8 cellular contexts compared by ENCODE assay signal in genomic region chr10:96229568-96230030, GRCh38. TPM values are rescaled to one million over a fixed set of nuclear protein-coding genes. Genes with fewer than 3 reads are reported as not detected.
DNase-seq lines count a peak whose midpoint lies in the region; ATAC-seq and TF ChIP-seq lines count a peak whose summit lies in the region.

No MANE protein-coding gene starts in this region.

- H3K4me3 ChIP-seq in DOHH2 (ENCODE audit: low read length): no peak overlapping the region
- H3K4me3 ChIP-seq in foreskin fibroblast (ENCODE audit: low read depth in 1 of 2, low read length in 2 of 2): no peak overlapping the region
- H3K4me3 ChIP-seq in thyroid gland (replicated peaks in 1 of 3): no peak overlapping the region

- H3F3A ChIP-seq in DOHH2 (ENCODE audit: control insufficient read depth, insufficient read depth): peaks cover 23% of the 10 kb centered on the region

- H3K27ac ChIP-seq in DOHH2 (ENCODE audit: low read depth, low read length): peak overlapping the region; percentile 60
- no peak overlapping the region for H3K27ac ChIP-seq in thyroid gland

- H3K27ac Mint-ChIP-seq in activated T-helper 17 cell treated with anti-CD3 and anti-CD28 coated beads, Interleukin-2, amount 50 U/mL, for 72 hours: no peak overlapping the region
- no peak overlapping the region for H3K27ac Mint-ChIP-seq in osteocyte (ENCODE audit: unreplicated experiment)

- H3K4me1 ChIP-seq in DOHH2 (ENCODE audit: control insufficient read depth, low read length) (peaks cover 44% of the 10 kb centered on the region), thyroid gland (no peaks in the 10 kb centered on the region)

- H3K9me3 ChIP-seq in DOHH2 (ENCODE audit: control insufficient read depth, insufficient read depth, low read length): no peaks in the 10 kb centered on the region
- H3K9me3 ChIP-seq in thyroid gland: no peaks in the 10 kb centered on the region

- H3K4me2 ChIP-seq in DOHH2 (ENCODE audit: low read length): no peak overlapping the region

- intact Hi-C loops in thyroid gland (cut with DNase I): loop anchor here (2.0 kb wide), 1 partner anchor 65 kb away; no protein-coding TSS in a partner anchor

- DNase-seq in RPMI7951 (ENCODE audit: low read depth) (peak; percentile 60), foreskin fibroblast (peak; percentile 42 to 71), osteocyte (ENCODE audit: extremely low spot score, unreplicated experiment) (no peak), thyroid gland (peak; percentile 82 to 86)

- ATAC-seq in HG03354 (IDR thresholded peaks at IDR 0.05; ENCODE audit: poor library complexity, severe bottlenecking, unreplicated experiment) (peak; percentile 50), HG03342 (IDR thresholded peaks at IDR 0.05; ENCODE audit: unreplicated experiment) (no peak)
- ATAC-seq in activated T-helper 17 cell treated with anti-CD3 and anti-CD28 coated beads, Interleukin-2, amount 50 U/mL, for 72 hours (replicated peaks): peak; percentile 74

- peaks cover 95% of the 10 kb centered on the region for H3K36me3 ChIP-seq in DOHH2 (ENCODE audit: control insufficient read depth, low read length)
- no peaks in the 10 kb centered on the region for H3K36me3 ChIP-seq in thyroid gland

- 3 to 9% methylated on average over 7 of the region's 7 CpGs for WGBS in thyroid gland, 2 donors

- no peaks in the 10 kb centered on the region for H3K9me3 Mint-ChIP-seq in activated T-helper 17 cell treated with anti-CD3 and anti-CD28 coated beads, Interleukin-2, amount 50 U/mL, for 72 hours
- no peaks in the 10 kb centered on the region for H3K9me3 Mint-ChIP-seq in osteocyte (ENCODE audit: unreplicated experiment)

- no peaks in the 10 kb centered on the region for H3K9me2 ChIP-seq in DOHH2 (replicated peaks; ENCODE audit: control insufficient read depth, low read length)

- H3K4me1 Mint-ChIP-seq in activated T-helper 17 cell treated with anti-CD3 and anti-CD28 coated beads, Interleukin-2, amount 50 U/mL, for 72 hours: no peaks in the 10 kb centered on the region
- H3K4me1 Mint-ChIP-seq in osteocyte (ENCODE audit: unreplicated experiment): no peaks in the 10 kb centered on the region

- TF ChIP-seq POLR2A in thyroid gland (IDR thresholded peaks at IDR 0.05): no peak

- H4K20me1 ChIP-seq in DOHH2 (ENCODE audit: control insufficient read depth, insufficient read depth, low read depth, low read length): no peaks in the 10 kb centered on the region

- H3K27me3 ChIP-seq in DOHH2 (ENCODE audit: control insufficient read depth, low read length) (no peaks in the 10 kb centered on the region), thyroid gland (no peaks in the 10 kb centered on the region)

- no peaks in the 10 kb centered on the region for H3K36me3 Mint-ChIP-seq in activated T-helper 17 cell treated with anti-CD3 and anti-CD28 coated beads, Interleukin-2, amount 50 U/mL, for 72 hours (ENCODE audit: low read depth)
- H3K36me3 Mint-ChIP-seq in osteocyte (ENCODE audit: unreplicated experiment): no peaks in the 10 kb centered on the region

- peaks cover 57% of the 10 kb centered on the region for H3K79me2 ChIP-seq in DOHH2 (ENCODE audit: control insufficient read depth, low read length)

- peak; percentile 100 for TF ChIP-seq CTCF in DOHH2 (IDR thresholded peaks at IDR 0.05; ENCODE audit: low read depth, low read length, poor library complexity, severe bottlenecking)
- TF ChIP-seq CTCF in foreskin fibroblast (IDR thresholded peaks at IDR 0.05; ENCODE audit: low read depth, low read length): peak; percentile 80
- TF ChIP-seq CTCF in osteocyte (IDR thresholded peaks at IDR 0.05): peak; percentile 57
- peak in 5 of 6 experiments; percentile 49 to 100 (median 91) for TF ChIP-seq CTCF in thyroid gland (IDR thresholded peaks at IDR 0.05)

- H3K4me3 Mint-ChIP-seq in activated T-helper 17 cell treated with anti-CD3 and anti-CD28 coated beads, Interleukin-2, amount 50 U/mL, for 72 hours: no peak overlapping the region
- H3K4me3 Mint-ChIP-seq in osteocyte (ENCODE audit: unreplicated experiment): no peak overlapping the region

- no peaks in the 10 kb centered on the region for H3K27me3 Mint-ChIP-seq in activated T-helper 17 cell treated with anti-CD3 and anti-CD28 coated beads, Interleukin-2, amount 50 U/mL, for 72 hours
- peaks cover 5% of the 10 kb centered on the region for H3K27me3 Mint-ChIP-seq in osteocyte (ENCODE audit: unreplicated experiment)

RNA-seq across cellular contexts. Expression of gene BLNK, which starts 41.8 kb away (rescaled TPM):
- not detected in 2 replicates for total RNA-seq in RPMI7951 (2014; rRNA removed; shearing (Covaris generic))
- not detected for total RNA-seq in activated T-helper 17 cell treated with anti-CD3 and anti-CD28 coated beads, Interleukin-2, amount 50 U/mL, for 72 hours
- total RNA-seq in osteocyte: not detected in 2 replicates
- 10 to 100 TPM in 3 of 4 donors, 1 to 10 TPM in 1; 5.8 to 36.9 (median 25.7) TPM for total RNA-seq in thyroid gland
